Comparison of ENCODE assay signal across 10 cellular contexts in the genomic region with DNA sequence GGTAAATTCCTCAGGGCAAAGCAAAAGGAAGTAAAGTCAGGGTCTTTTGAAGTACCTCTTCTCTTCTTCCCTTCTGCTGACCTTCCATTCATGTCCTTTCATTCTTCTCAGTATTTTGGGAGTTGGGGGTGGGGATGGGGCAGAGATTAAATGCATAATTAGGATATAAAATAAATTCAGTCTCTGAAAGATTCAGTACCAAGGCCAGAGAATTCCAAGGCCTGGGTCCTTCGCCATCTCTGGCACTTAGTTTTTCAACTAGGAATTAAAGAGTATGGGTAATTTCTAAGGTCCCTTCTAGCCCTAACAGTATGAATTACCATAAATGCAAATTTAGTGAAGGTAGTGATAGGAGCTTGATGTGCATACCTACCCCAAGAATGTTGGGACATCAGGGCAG. TPM values are rescaled to one million over a fixed set of nuclear protein-coding genes. Genes with fewer than 3 reads are reported as not detected.
"Had no signal": no experiment of that assay in that cellular context is flagged by ENCODE, and none has a peak within 500 bp of the region (broad histone marks: within the 10 kb centered on the region; RNA-seq: fewer than 3 reads in every experiment).

No MANE protein-coding gene starts in this region.

- H3K4me3 ChIP-seq: HAP-1, K562 had no signal

- H3K4me1 ChIP-seq: HAP-1 had no signal

- H3K9me3 ChIP-seq: HAP-1 had no signal

- H3K36me3 ChIP-seq: HAP-1 had no signal

- FAIRE-seq: HepG2, K562 had no signal

- ATAC-seq: HepG2, K562 had no signal

- H3K27ac ChIP-seq: HL-60 had no signal

- DNase-seq: GOT3, H7, HFFc6, KG1 had no signal

RNA-seq across cellular contexts. Expression of a gene that starts 47.9 kb away (rescaled TPM):
- total RNA-seq: H4, H7, HepG2, HFFc6, K562 had no signal
- polyA plus RNA-seq: HepG2, IgD-negative memory B cell, K562 had no signal
